ENCODE assay signal across 1 cellular context in genomic region chr18:10049721-10050120, GRCh38.
TF ChIP-seq lines count a peak whose summit lies in the region.

No MANE protein-coding gene starts in this region.

TF ChIP-seq in H1, 55 proteins besides CTCF, POLR2A, EP300 and RAD21 (continued from another document):
- TF ChIP-seq CHD7 (IDR thresholded peaks at IDR 0.05; ENCODE audit: insufficient replicate concordance, low read length) (no peak), MAX (IDR thresholded peaks at IDR 0.05) (no peak), ATF3 (IDR thresholded peaks at IDR 0.05; ENCODE audit: insufficient read depth, low read depth, low read length) (no peak), SP4 (IDR thresholded peaks at IDR 0.05; ENCODE audit: low read length) (no peak), YY1 (IDR thresholded peaks at IDR 0.05; ENCODE audit: low read depth, low read length) (no peak), TAF1 (IDR thresholded peaks at IDR 0.05; ENCODE audit: low read depth, low read length) (no peak), RNF2 (IDR thresholded peaks at IDR 0.05; ENCODE audit: borderline replicate concordance, low read depth, low read length, missing control alignments, poor library complexity, severe bottlenecking) (no peak), KDM5A (IDR thresholded peaks at IDR 0.05; ENCODE audit: low read length) (no peak), CEBPB (IDR thresholded peaks at IDR 0.05; ENCODE audit: low read depth, low read length) (no peak), ASH2L (IDR thresholded peaks at IDR 0.05; ENCODE audit: low read length) (no peak)
TF ChIP-seq in H1: peak in this region for 0.
